9 cellular contexts compared by ENCODE assay signal in genomic region chr14:68961781-68962584, GRCh38. TPM values are rescaled to one million over a fixed set of nuclear protein-coding genes. Genes with fewer than 3 reads are reported as not detected.
DNase-seq lines count a peak whose midpoint lies in the region; ATAC-seq, FAIRE-seq and TF ChIP-seq lines count a peak whose summit lies in the region.
"Had no signal": no experiment of that assay in that cellular context is flagged by ENCODE, and none has a peak within 500 bp of the region (broad histone marks: within the 10 kb centered on the region; RNA-seq: fewer than 3 reads in every experiment).

No MANE protein-coding gene starts in this region.

- H3K36me3 ChIP-seq in stomach = peaks cover 0 to 7% (median 2%) of the 10 kb centered on the region in 4 donors

- peak overlapping the region in 4 of 5 donors; percentile 43 to 97 (median 62) for H3K27ac ChIP-seq in stomach

- H3K4me1 ChIP-seq in stomach = peaks cover 67 to 100% (median 88%) of the 10 kb centered on the region in 4 donors

- WGBS in stomach, 5 donors = 62 to 73% (median 64%) methylated on average over 13 to 16 of the region's 16 CpGs

- DNase-seq in NCI-H1436 (lab: John Stamatoyannopoulos, UW) (peak; percentile 16), NCI-H1436 treated with DMSO at 0.1 percent for 48 hours (lab: John Stamatoyannopoulos, UW) (no peak), RCC 7860 (ENCODE audit: low spot score) (peak; percentile 65), fibroblast of mammary gland (ENCODE audit: low read depth) (peak; percentile 70), stomach (no peak), SKM-1 (lab: John Stamatoyannopoulos, UW; ENCODE audit: unreplicated experiment) (no peak)
- DNase-seq: glutamatergic neuron had no signal

- no peaks in the 10 kb centered on the region for H3K9me3 ChIP-seq in stomach

- no peak for ATAC-seq in HG02885 (IDR thresholded peaks at IDR 0.05; ENCODE audit: poor library complexity, unreplicated experiment)
- ATAC-seq in HG03354 (IDR thresholded peaks at IDR 0.05; ENCODE audit: poor library complexity, severe bottlenecking, unreplicated experiment) = no peak

- no peak for FAIRE-seq in RCC 7860 (lab: Jason Lieb, UNC)

- TF ChIP-seq CTCF in fibroblast of mammary gland (conservative IDR thresholded peaks at IDR 0.05; ENCODE audit: control insufficient read depth, insufficient read depth, low read depth, low read length) (no peak), stomach (IDR thresholded peaks at IDR 0.05) (no peak)

- H3K27me3 ChIP-seq in stomach = no peaks in the 10 kb centered on the region

- no peak overlapping the region for H3K4me3 ChIP-seq in fibroblast of mammary gland (ENCODE audit: control insufficient read depth, low read depth, low read length)
- no peak overlapping the region for H3K4me3 ChIP-seq in stomach

- intact Hi-C loops in stomach (cut with DNase I; ENCODE audit: low total_unique reads) = no loop called here

- TF ChIP-seq EP300 in stomach (IDR thresholded peaks at IDR 0.05) = no peak

- no peak for TF ChIP-seq POLR2A in stomach (IDR thresholded peaks at IDR 0.05)

RNA-seq across cellular contexts. Expression of gene ACTN1, which starts 17.1 kb away (rescaled TPM):
- total RNA-seq in stomach = 100 to 1,000 TPM; 191 to 504 (median 237) TPM
- polyA plus RNA-seq in stomach = 10 to 100 TPM; 25.7 to 87.7 (median 43.6) TPM

Comparison
In these comparisons a context has a peak if more than half of its experiments do, and no peak if none do; other contexts are left out.
1. DNase-seq: peak in NCI-H1436 (single experiment), RCC 7860 (single experiment) and fibroblast of mammary gland (single experiment); none in NCI-H1436 treated with DMSO at 0.1 percent for 48 hours (single experiment), stomach (single experiment) and SKM-1 (single experiment).